In the genomic region with DNA sequence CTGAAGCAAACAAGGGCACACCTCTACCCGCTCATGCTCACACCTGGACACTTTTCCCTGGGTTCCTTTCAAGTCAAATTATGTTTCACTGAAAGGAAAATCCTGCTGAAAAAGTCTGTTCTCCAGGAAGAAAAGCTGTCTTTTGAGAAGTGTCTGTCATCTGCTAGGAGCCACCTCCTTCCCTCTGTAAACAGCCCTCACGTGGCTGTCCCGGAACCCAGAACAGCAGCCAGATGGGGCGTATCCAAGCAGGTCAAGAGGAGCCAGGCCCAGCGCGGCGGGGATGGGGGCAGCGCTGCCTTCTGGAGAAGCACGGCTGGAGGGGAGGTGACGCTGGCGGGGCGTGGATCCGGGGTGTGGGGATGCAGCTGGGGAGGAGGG, we compare ENCODE assay signal across 1 cellular context.
TF ChIP-seq lines count a peak whose summit lies in the region.

A gene (minus strand): TSS at position 162 of the 381 bp plus-strand sequence. CDS start 205 bp downstream, outside the sequence.

TF ChIP-seq in HepG2, 621 proteins besides CTCF, POLR2A, EP300 and RAD21 (continued from another document and continues in another):
- TF ChIP-seq, protein P1, sequence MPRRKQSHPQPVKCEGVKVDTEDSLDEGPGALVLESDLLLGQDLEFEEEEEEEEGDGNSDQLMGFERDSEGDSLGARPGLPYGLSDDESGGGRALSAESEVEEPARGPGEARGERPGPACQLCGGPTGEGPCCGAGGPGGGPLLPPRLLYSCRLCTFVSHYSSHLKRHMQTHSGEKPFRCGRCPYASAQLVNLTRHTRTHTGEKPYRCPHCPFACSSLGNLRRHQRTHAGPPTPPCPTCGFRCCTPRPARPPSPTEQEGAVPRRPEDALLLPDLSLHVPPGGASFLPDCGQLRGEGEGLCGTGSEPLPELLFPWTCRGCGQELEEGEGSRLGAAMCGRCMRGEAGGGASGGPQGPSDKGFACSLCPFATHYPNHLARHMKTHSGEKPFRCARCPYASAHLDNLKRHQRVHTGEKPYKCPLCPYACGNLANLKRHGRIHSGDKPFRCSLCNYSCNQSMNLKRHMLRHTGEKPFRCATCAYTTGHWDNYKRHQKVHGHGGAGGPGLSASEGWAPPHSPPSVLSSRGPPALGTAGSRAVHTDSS (CRISPR knock-in tag; conservative IDR thresholded peaks at IDR 0.05), result no peak
- TF ChIP-seq, protein P2, sequence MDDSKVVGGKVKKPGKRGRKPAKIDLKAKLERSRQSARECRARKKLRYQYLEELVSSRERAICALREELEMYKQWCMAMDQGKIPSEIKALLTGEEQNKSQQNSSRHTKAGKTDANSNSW (CRISPR knock-in tag; IDR thresholded peaks at IDR 0.05; ENCODE audit: borderline replicate concordance), result no peak
- TF ChIP-seq, protein P3, sequence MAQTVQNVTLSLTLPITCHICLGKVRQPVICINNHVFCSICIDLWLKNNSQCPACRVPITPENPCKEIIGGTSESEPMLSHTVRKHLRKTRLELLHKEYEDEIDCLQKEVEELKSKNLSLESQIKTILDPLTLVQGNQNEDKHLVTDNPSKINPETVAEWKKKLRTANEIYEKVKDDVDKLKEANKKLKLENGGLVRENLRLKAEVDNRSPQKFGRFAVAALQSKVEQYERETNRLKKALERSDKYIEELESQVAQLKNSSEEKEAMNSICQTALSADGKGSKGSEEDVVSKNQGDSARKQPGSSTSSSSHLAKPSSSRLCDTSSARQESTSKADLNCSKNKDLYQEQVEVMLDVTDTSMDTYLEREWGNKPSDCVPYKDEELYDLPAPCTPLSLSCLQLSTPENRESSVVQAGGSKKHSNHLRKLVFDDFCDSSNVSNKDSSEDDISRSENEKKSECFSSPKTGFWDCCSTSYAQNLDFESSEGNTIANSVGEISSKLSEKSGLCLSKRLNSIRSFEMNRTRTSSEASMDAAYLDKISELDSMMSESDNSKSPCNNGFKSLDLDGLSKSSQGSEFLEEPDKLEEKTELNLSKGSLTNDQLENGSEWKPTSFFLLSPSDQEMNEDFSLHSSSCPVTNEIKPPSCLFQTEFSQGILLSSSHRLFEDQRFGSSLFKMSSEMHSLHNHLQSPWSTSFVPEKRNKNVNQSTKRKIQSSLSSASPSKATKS (CRISPR knock-in tag; IDR thresholded peaks at IDR 0.05), result no peak
- TF ChIP-seq HDAC2 (CRISPR knock-in tag; IDR thresholded peaks at IDR 0.05), result peak; percentile 28; the same call in 1 of the 2 replicates
- TF ChIP-seq, protein P4, sequence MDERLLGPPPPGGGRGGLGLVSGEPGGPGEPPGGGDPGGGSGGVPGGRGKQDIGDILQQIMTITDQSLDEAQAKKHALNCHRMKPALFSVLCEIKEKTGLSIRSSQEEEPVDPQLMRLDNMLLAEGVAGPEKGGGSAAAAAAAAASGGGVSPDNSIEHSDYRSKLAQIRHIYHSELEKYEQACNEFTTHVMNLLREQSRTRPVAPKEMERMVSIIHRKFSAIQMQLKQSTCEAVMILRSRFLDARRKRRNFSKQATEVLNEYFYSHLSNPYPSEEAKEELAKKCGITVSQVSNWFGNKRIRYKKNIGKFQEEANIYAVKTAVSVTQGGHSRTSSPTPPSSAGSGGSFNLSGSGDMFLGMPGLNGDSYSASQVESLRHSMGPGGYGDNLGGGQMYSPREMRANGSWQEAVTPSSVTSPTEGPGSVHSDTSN (CRISPR knock-in tag; IDR thresholded peaks at IDR 0.05), result no peak
- TF ChIP-seq, protein P5, sequence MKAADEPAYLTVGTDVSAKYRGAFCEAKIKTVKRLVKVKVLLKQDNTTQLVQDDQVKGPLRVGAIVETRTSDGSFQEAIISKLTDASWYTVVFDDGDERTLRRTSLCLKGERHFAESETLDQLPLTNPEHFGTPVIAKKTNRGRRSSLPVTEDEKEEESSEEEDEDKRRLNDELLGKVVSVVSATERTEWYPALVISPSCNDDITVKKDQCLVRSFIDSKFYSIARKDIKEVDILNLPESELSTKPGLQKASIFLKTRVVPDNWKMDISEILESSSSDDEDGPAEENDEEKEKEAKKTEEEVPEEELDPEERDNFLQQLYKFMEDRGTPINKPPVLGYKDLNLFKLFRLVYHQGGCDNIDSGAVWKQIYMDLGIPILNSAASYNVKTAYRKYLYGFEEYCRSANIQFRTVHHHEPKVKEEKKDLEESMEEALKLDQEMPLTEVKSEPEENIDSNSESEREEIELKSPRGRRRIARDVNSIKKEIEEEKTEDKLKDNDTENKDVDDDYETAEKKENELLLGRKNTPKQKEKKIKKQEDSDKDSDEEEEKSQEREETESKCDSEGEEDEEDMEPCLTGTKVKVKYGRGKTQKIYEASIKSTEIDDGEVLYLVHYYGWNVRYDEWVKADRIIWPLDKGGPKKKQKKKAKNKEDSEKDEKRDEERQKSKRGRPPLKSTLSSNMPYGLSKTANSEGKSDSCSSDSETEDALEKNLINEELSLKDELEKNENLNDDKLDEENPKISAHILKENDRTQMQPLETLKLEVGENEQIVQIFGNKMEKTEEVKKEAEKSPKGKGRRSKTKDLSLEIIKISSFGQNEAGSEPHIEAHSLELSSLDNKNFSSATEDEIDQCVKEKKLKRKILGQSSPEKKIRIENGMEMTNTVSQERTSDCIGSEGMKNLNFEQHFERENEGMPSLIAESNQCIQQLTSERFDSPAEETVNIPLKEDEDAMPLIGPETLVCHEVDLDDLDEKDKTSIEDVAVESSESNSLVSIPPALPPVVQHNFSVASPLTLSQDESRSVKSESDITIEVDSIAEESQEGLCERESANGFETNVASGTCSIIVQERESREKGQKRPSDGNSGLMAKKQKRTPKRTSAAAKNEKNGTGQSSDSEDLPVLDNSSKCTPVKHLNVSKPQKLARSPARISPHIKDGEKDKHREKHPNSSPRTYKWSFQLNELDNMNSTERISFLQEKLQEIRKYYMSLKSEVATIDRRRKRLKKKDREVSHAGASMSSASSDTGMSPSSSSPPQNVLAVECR (CRISPR knock-in tag; IDR thresholded peaks at IDR 0.05; ENCODE audit: borderline replicate concordance), result peak; percentile 59; the same call in 1 of the 2 replicates
- no peak for TF ChIP-seq GABPA (IDR thresholded peaks at IDR 0.05; ENCODE audit: low read depth, low read length)
- no peak; the same call in 1 of the 2 replicates for TF ChIP-seq GABPA (CRISPR knock-in tag; IDR thresholded peaks at IDR 0.05; ENCODE audit: low read depth)
- TF ChIP-seq GATAD2A (CRISPR knock-in tag; IDR thresholded peaks at IDR 0.05), result no peak
- TF ChIP-seq ZZZ3 (CRISPR knock-in tag; IDR thresholded peaks at IDR 0.05; ENCODE audit: borderline replicate concordance), result no peak
- TF ChIP-seq RELA (CRISPR knock-in tag; IDR thresholded peaks at IDR 0.05), result no peak
- TF ChIP-seq, protein P6, sequence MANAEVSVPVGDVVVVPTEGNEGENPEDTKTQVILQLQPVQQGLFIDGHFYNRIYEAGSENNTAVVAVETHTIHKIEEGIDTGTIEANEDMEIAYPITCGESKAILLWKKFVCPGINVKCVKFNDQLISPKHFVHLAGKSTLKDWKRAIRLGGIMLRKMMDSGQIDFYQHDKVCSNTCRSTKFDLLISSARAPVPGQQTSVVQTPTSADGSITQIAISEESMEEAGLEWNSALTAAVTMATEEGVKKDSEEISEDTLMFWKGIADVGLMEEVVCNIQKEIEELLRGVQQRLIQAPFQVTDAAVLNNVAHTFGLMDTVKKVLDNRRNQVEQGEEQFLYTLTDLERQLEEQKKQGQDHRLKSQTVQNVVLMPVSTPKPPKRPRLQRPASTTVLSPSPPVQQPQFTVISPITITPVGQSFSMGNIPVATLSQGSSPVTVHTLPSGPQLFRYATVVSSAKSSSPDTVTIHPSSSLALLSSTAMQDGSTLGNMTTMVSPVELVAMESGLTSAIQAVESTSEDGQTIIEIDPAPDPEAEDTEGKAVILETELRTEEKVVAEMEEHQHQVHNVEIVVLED (CRISPR knock-in tag; IDR thresholded peaks at IDR 0.05; ENCODE audit: borderline replicate concordance), result no peak
- TF ChIP-seq NONO (IDR thresholded peaks at IDR 0.05), result no peak
- 0 out of 2 replicates have a peak, but pooled peaks have one; percentile 33 for TF ChIP-seq NONO (CRISPR knock-in tag; conservative IDR thresholded peaks at IDR 0.05)
- TF ChIP-seq SP4 (CRISPR knock-in tag; IDR thresholded peaks at IDR 0.05), result no peak
- no peak for TF ChIP-seq NFYB (CRISPR knock-in tag; IDR thresholded peaks at IDR 0.05)
- no peak for TF ChIP-seq MATR3 (CRISPR knock-in tag; IDR thresholded peaks at IDR 0.05)
- TF ChIP-seq HOXA7 (CRISPR knock-in tag; IDR thresholded peaks at IDR 0.05), result no peak
- TF ChIP-seq SPEN (CRISPR knock-in tag; IDR thresholded peaks at IDR 0.05; ENCODE audit: low read depth), result no peak
- TF ChIP-seq SRSF1 (optimal IDR thresholded peaks at IDR 0.05; ENCODE audit: low read depth, low read length), result no peak
- TF ChIP-seq ZNF672 (CRISPR knock-in tag; IDR thresholded peaks at IDR 0.05), result no peak
- TF ChIP-seq ZFP90 (CRISPR knock-in tag; IDR thresholded peaks at IDR 0.05; ENCODE audit: borderline replicate concordance), result no peak
- TF ChIP-seq CBX1 (IDR thresholded peaks at IDR 0.05; ENCODE audit: low read depth), result no peak
- no peak for TF ChIP-seq JARID2 (CRISPR knock-in tag; IDR thresholded peaks at IDR 0.05; ENCODE audit: insufficient replicate concordance)
- TF ChIP-seq SRF (IDR thresholded peaks at IDR 0.05; ENCODE audit: low read depth, low read length), result no peak
- TF ChIP-seq, protein P7, sequence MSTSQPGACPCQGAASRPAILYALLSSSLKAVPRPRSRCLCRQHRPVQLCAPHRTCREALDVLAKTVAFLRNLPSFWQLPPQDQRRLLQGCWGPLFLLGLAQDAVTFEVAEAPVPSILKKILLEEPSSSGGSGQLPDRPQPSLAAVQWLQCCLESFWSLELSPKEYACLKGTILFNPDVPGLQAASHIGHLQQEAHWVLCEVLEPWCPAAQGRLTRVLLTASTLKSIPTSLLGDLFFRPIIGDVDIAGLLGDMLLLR (CRISPR knock-in tag; IDR thresholded peaks at IDR 0.05), result no peak
- no peak for TF ChIP-seq ZNF44 (CRISPR knock-in tag; IDR thresholded peaks at IDR 0.05)
- no peak for TF ChIP-seq PTBP1 (IDR thresholded peaks at IDR 0.05; ENCODE audit: low read depth, low read length, poor library complexity, severe bottlenecking)
- TF ChIP-seq, protein P8, sequence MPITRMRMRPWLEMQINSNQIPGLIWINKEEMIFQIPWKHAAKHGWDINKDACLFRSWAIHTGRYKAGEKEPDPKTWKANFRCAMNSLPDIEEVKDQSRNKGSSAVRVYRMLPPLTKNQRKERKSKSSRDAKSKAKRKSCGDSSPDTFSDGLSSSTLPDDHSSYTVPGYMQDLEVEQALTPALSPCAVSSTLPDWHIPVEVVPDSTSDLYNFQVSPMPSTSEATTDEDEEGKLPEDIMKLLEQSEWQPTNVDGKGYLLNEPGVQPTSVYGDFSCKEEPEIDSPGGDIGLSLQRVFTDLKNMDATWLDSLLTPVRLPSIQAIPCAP (CRISPR knock-in tag; IDR thresholded peaks at IDR 0.05; ENCODE audit: low read depth), result no peak
- no peak for TF ChIP-seq KDM4B (CRISPR knock-in tag; IDR thresholded peaks at IDR 0.05)
- TF ChIP-seq ZNF138 (CRISPR knock-in tag; IDR thresholded peaks at IDR 0.05; ENCODE audit: low read depth), result no peak
- TF ChIP-seq ZNF343 (CRISPR knock-in tag; IDR thresholded peaks at IDR 0.05), result no peak
- no peak for TF ChIP-seq ZNF790 (CRISPR knock-in tag; IDR thresholded peaks at IDR 0.05; ENCODE audit: borderline replicate concordance)
- TF ChIP-seq ZNF567 (CRISPR knock-in tag; IDR thresholded peaks at IDR 0.05; ENCODE audit: borderline replicate concordance), result no peak
- TF ChIP-seq ZSCAN30 (CRISPR knock-in tag; IDR thresholded peaks at IDR 0.05), result no peak
- no peak for TF ChIP-seq FOXP1 (IDR thresholded peaks at IDR 0.05)
- 0 out of 2 replicates have a peak, but pooled peaks have one; percentile 13 for TF ChIP-seq FOXP1 (CRISPR knock-in tag; IDR thresholded peaks at IDR 0.05)
- no peak for TF ChIP-seq FOXM1 (CRISPR knock-in tag; IDR thresholded peaks at IDR 0.05)
- TF ChIP-seq, protein P9, sequence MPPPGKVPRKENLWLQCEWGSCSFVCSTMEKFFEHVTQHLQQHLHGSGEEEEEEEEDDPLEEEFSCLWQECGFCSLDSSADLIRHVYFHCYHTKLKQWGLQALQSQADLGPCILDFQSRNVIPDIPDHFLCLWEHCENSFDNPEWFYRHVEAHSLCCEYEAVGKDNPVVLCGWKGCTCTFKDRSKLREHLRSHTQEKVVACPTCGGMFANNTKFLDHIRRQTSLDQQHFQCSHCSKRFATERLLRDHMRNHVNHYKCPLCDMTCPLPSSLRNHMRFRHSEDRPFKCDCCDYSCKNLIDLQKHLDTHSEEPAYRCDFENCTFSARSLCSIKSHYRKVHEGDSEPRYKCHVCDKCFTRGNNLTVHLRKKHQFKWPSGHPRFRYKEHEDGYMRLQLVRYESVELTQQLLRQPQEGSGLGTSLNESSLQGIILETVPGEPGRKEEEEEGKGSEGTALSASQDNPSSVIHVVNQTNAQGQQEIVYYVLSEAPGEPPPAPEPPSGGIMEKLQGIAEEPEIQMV (CRISPR knock-in tag; IDR thresholded peaks at IDR 0.05; ENCODE audit: low read depth), result no peak
- no peak for TF ChIP-seq RAD51 (IDR thresholded peaks at IDR 0.05; ENCODE audit: borderline replicate concordance)
- TF ChIP-seq KMT2B (CRISPR knock-in tag; IDR thresholded peaks at IDR 0.05), result no peak
- TF ChIP-seq HOXD1 (CRISPR knock-in tag; IDR thresholded peaks at IDR 0.05), result no peak
- no peak for TF ChIP-seq ZNF816 (CRISPR knock-in tag; IDR thresholded peaks at IDR 0.05; ENCODE audit: borderline replicate concordance)
- no peak for TF ChIP-seq CREB1 (IDR thresholded peaks at IDR 0.05)
- TF ChIP-seq CREB1 (CRISPR knock-in tag; IDR thresholded peaks at IDR 0.05), result no peak
- TF ChIP-seq ARNTL (CRISPR knock-in tag; IDR thresholded peaks at IDR 0.05), result peak; percentile 95
- TF ChIP-seq PHF5A (CRISPR knock-in tag; IDR thresholded peaks at IDR 0.05; ENCODE audit: low read depth, unreplicated experiment), result no peak
- 0 out of 2 replicates have a peak, but pooled peaks have one; percentile 14 for TF ChIP-seq ZNF331 (CRISPR knock-in tag; IDR thresholded peaks at IDR 0.05)
- no peak for TF ChIP-seq KMT2A (CRISPR knock-in tag; IDR thresholded peaks at IDR 0.05)
- no peak for TF ChIP-seq ZNF33A (CRISPR knock-in tag; IDR thresholded peaks at IDR 0.05; ENCODE audit: borderline replicate concordance)
- TF ChIP-seq, protein P10, sequence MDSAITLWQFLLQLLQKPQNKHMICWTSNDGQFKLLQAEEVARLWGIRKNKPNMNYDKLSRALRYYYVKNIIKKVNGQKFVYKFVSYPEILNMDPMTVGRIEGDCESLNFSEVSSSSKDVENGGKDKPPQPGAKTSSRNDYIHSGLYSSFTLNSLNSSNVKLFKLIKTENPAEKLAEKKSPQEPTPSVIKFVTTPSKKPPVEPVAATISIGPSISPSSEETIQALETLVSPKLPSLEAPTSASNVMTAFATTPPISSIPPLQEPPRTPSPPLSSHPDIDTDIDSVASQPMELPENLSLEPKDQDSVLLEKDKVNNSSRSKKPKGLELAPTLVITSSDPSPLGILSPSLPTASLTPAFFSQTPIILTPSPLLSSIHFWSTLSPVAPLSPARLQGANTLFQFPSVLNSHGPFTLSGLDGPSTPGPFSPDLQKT (CRISPR knock-in tag; IDR thresholded peaks at IDR 0.05; ENCODE audit: borderline replicate concordance), result no peak
- TF ChIP-seq, protein P11, sequence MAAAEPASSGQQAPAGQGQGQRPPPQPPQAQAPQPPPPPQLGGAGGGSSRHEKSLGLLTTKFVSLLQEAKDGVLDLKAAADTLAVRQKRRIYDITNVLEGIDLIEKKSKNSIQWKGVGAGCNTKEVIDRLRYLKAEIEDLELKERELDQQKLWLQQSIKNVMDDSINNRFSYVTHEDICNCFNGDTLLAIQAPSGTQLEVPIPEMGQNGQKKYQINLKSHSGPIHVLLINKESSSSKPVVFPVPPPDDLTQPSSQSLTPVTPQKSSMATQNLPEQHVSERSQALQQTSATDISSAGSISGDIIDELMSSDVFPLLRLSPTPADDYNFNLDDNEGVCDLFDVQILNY (CRISPR knock-in tag; conservative IDR thresholded peaks at IDR 0.05), result no peak
- no peak for TF ChIP-seq IRF2 (CRISPR knock-in tag; IDR thresholded peaks at IDR 0.05)
- no peak for TF ChIP-seq ZNF263 (CRISPR knock-in tag; IDR thresholded peaks at IDR 0.05)
